Comparison of ENCODE assay signal across 13 cellular contexts in genomic region chr1:225442156-225442555, GRCh38. TPM values are rescaled to one million over a fixed set of nuclear protein-coding genes. Genes with fewer than 3 reads are reported as not detected.
DNase-seq lines count a peak whose midpoint lies in the region; ATAC-seq and TF ChIP-seq lines count a peak whose summit lies in the region.
"Had no signal": no experiment of that assay in that cellular context is flagged by ENCODE, and none has a peak within 500 bp of the region (broad histone marks: within the 10 kb centered on the region; RNA-seq: fewer than 3 reads in every experiment).

No MANE protein-coding gene starts in this region.

- H3K9me3 Mint-ChIP-seq in CD4-positive, CD25-positive, alpha-beta regulatory T cell: peaks cover 0 to 2% (median 0%) of the 10 kb centered on the region in 7 donors
- H3K9me3 Mint-ChIP-seq in activated naive CD8-positive, alpha-beta T cell (ENCODE audit: low read depth): no peaks in the 10 kb centered on the region
- no peaks in the 10 kb centered on the region for H3K9me3 Mint-ChIP-seq in natural killer cell

- peak in 1 of 3 donors; percentile 34 for DNase-seq in CD4-positive, CD25-positive, alpha-beta regulatory T cell
- DNase-seq in natural killer cell (no peak), breast epithelium (ENCODE audit: low spot score in 2 of 2) (no peak), NCI-H2227 treated with DMSO at 0.1 percent for 48 hours (lab: John Stamatoyannopoulos, UW) (no peak), NCI-H2171 treated with DMSO at 0.1 percent for 48 hours (lab: John Stamatoyannopoulos, UW) (no peak)
- DNase-seq: activated CD4-positive, alpha-beta T cell treated with anti-CD3 and anti-CD28 coated beads, Interleukin-2, amount 50 U/mL, for 1 hour; NCI-H510A treated with DMSO at 0.1 percent for 48 hours had no signal

- H3K4me1 ChIP-seq in CD4-positive, CD25-positive, alpha-beta regulatory T cell (ENCODE audit: control insufficient read depth, insufficient read depth, low read length, poor library complexity, severe bottlenecking): peaks cover 50% of the 10 kb centered on the region
- H3K4me1 ChIP-seq in breast epithelium: peaks cover 5 to 8% of the 10 kb centered on the region in 2 donors

- peaks cover 17 to 64% (median 40%) of the 10 kb centered on the region in 4 donors for H3K4me1 Mint-ChIP-seq in CD4-positive, CD25-positive, alpha-beta regulatory T cell
- H3K4me1 Mint-ChIP-seq in activated naive CD8-positive, alpha-beta T cell (ENCODE audit: low read depth): peaks cover 52% of the 10 kb centered on the region
- peaks cover 55 to 64% of the 10 kb centered on the region in 2 donors for H3K4me1 Mint-ChIP-seq in natural killer cell

- H3K4me3 ChIP-seq in CD4-positive, CD25-positive, alpha-beta regulatory T cell (ENCODE audit: low read depth, low read length): peak overlapping the region; percentile 49
- no peak overlapping the region for H3K4me3 ChIP-seq in breast epithelium
- H3K4me3 ChIP-seq: ascending aorta, SJSA1, skin epidermis had no signal

- ATAC-seq in CD4-positive, CD25-positive, alpha-beta regulatory T cell (ENCODE audit: low read depth in 2 of 2): no peak
- ATAC-seq in GM21723 (IDR thresholded peaks at IDR 0.05; ENCODE audit: unreplicated experiment): peak; percentile 5
- ATAC-seq in natural killer cell: no peak
- ATAC-seq in GM18907 (IDR thresholded peaks at IDR 0.05; ENCODE audit: unreplicated experiment): no peak

- H3K36me3 Mint-ChIP-seq in CD4-positive, CD25-positive, alpha-beta regulatory T cell: no peaks in the 10 kb centered on the region
- H3K36me3 Mint-ChIP-seq in activated naive CD8-positive, alpha-beta T cell: no peaks in the 10 kb centered on the region
- H3K36me3 Mint-ChIP-seq in natural killer cell: no peaks in the 10 kb centered on the region

- TF ChIP-seq CTCF in natural killer cell (IDR thresholded peaks at IDR 0.05): no peak
- TF ChIP-seq CTCF in breast epithelium (IDR thresholded peaks at IDR 0.05): no peak

- H3K9me3 ChIP-seq in CD4-positive, CD25-positive, alpha-beta regulatory T cell (ENCODE audit: control insufficient read depth in 2 of 2, low read length in 2 of 2): no peaks in the 10 kb centered on the region
- H3K9me3 ChIP-seq in breast epithelium: no peaks in the 10 kb centered on the region
- H3K9me3 ChIP-seq: ascending aorta, SJSA1 had no signal

- H3K36me3 ChIP-seq in CD4-positive, CD25-positive, alpha-beta regulatory T cell (ENCODE audit: control insufficient read depth, insufficient read depth, low read length): no peaks in the 10 kb centered on the region
- no peaks in the 10 kb centered on the region for H3K36me3 ChIP-seq in breast epithelium
- H3K36me3 ChIP-seq: ascending aorta, SJSA1 had no signal

- no peaks in the 10 kb centered on the region for H3K27me3 Mint-ChIP-seq in CD4-positive, CD25-positive, alpha-beta regulatory T cell
- no peaks in the 10 kb centered on the region for H3K27me3 Mint-ChIP-seq in activated naive CD8-positive, alpha-beta T cell
- no peaks in the 10 kb centered on the region for H3K27me3 Mint-ChIP-seq in natural killer cell (ENCODE audit: low read depth in 2 of 2)

- intact Hi-C loops in natural killer cell (cut with micrococcal nuclease): no loop called here
- intact Hi-C loops in breast epithelium (cut with DNase I; ENCODE audit: low total_unique reads): no loop called here

- peak overlapping the region in 3 of 4 donors; percentile 64 to 75 (median 67) for H3K4me3 Mint-ChIP-seq in CD4-positive, CD25-positive, alpha-beta regulatory T cell
- no peak overlapping the region for H3K4me3 Mint-ChIP-seq in activated naive CD8-positive, alpha-beta T cell
- H3K4me3 Mint-ChIP-seq in natural killer cell: no peak overlapping the region

- no peaks in the 10 kb centered on the region for H3K27me3 ChIP-seq in CD4-positive, CD25-positive, alpha-beta regulatory T cell (ENCODE audit: control insufficient read depth, insufficient read depth, low read length)
- H3K27me3 ChIP-seq in breast epithelium: no peaks in the 10 kb centered on the region
- H3K27me3 ChIP-seq: ascending aorta, SJSA1 had no signal

- TF ChIP-seq POLR2A in breast epithelium (IDR thresholded peaks at IDR 0.05): no peak

- H3K27ac ChIP-seq in CD4-positive, CD25-positive, alpha-beta regulatory T cell (ENCODE audit: insufficient read depth, low read length, poor library complexity, severe bottlenecking): peak overlapping the region; percentile 55
- no peak overlapping the region for H3K27ac ChIP-seq in breast epithelium
- H3K27ac ChIP-seq: ascending aorta, SJSA1 had no signal

- peak overlapping the region; percentile 84 to 97 (median 94) for H3K27ac Mint-ChIP-seq in CD4-positive, CD25-positive, alpha-beta regulatory T cell
- peak overlapping the region; percentile 85 for H3K27ac Mint-ChIP-seq in activated naive CD8-positive, alpha-beta T cell
- peak overlapping the region; percentile 70 to 78 for H3K27ac Mint-ChIP-seq in natural killer cell

RNA-seq across cellular contexts. Expression of gene LBR, which starts 14.3 kb away (rescaled TPM):
- 140 TPM for total RNA-seq in CD4-positive, CD25-positive, alpha-beta regulatory T cell
- 100 to 1,000 TPM; 123 to 175 (median 145) TPM for polyA plus RNA-seq in CD4-positive, CD25-positive, alpha-beta regulatory T cell
- total RNA-seq in natural killer cell: 100 to 1,000 TPM; 161 to 179 (median 178) TPM
- 10 to 100 TPM; 20.3 to 36.1 (median 29.6) TPM for total RNA-seq in breast epithelium

Comparison
In these comparisons a context has a peak if more than half of its experiments do, and no peak if none do; other contexts are left out.
1. H3K4me3 Mint-ChIP-seq: peak in CD4-positive, CD25-positive, alpha-beta regulatory T cell (3 of 4); none in activated naive CD8-positive, alpha-beta T cell (single experiment) and natural killer cell (single experiment).
2. Peak in every context shown above with its lines, with median percentiles within 50 percentile points of each other: H3K27ac Mint-ChIP-seq.